In genomic region chr7:49396194-49396593, GRCh38 we compare ENCODE assay signal across 23 cellular contexts.
A peak's percentile ranks its signal among the peaks of the same experiment; 100 is the strongest.
DNase-seq lines count a peak whose midpoint lies in the region; ATAC-seq and TF ChIP-seq lines count a peak whose summit lies in the region.
"Had no signal": no experiment of that assay in that cellular context is flagged by ENCODE, and none has a peak within 500 bp of the region (broad histone marks: within the 10 kb centered on the region; RNA-seq: fewer than 3 reads in every experiment).

No MANE protein-coding gene starts in this region.

- peak; percentile 35 for DNase-seq in ACHN
- peak; percentile 61 for DNase-seq in epithelial cell of esophagus (ENCODE audit: low read depth)
- DNase-seq in kidney glomerular epithelial cell (lab: John Stamatoyannopoulos, UW) = peak; percentile 13
- no peak for DNase-seq in UCSD-AML1 (lab: John Stamatoyannopoulos, UW; ENCODE audit: unreplicated experiment)
- no peak for DNase-seq in substantia nigra (lab: John Stamatoyannopoulos, UW)
- DNase-seq in stimulated activated naive CD8-positive, alpha-beta T cell treated with anti-CD3 and anti-CD28 coated beads, Interleukin-15, Interleukin-2, amounts not matched to agents 100 U/mL and 50 U/mL, for 24 hours = no peak
- DNase-seq: BE2C; CD4-positive, CD25-positive, alpha-beta regulatory T cell; COR-L47; DMS153; GDM1; GOT3; IMR-90; NCI-H1417; NCI-H187; NCI-H2107; NCI-H510A treated with DMSO at 0.1 percent for 48 hours; NCI-H774; SHP77 treated with DMSO at 0.1 percent for 48 hours; SK-N-SH had no signal

- no peaks in the 10 kb centered on the region for H3K36me3 ChIP-seq in OCI-LY1 (ENCODE audit: insufficient read depth, low read length)
- H3K36me3 ChIP-seq: BE2C had no signal

- no peak for ATAC-seq in stimulated activated naive CD8-positive, alpha-beta T cell treated with anti-CD3 and anti-CD28 coated beads, Interleukin-15, Interleukin-2, amounts not matched to agents 100 U/mL and 50 U/mL, for 24 hours
- ATAC-seq: HCT116, Panc1 had no signal

- in situ Hi-C loops in ACHN (cut with HindIII; ENCODE audit: low pct_ligation_motif_present, low pct_unique_long_range_greater_than_20kb, low sequenced_read_pairs) = no loop called here

- no peaks in the 10 kb centered on the region for H3K9me2 ChIP-seq in OCI-LY1 (ENCODE audit: low read depth, low read length)
- H3K9me2 ChIP-seq: SK-N-SH had no signal

- H3K27ac ChIP-seq in OCI-LY1 (ENCODE audit: low read depth, low read length, poor library complexity, severe bottlenecking) (peak overlapping the region; percentile 7), substantia nigra (ENCODE audit: low read depth, low read length, poor library complexity, severe bottlenecking) (no peak overlapping the region)

- H3K4me2 ChIP-seq in OCI-LY1 (ENCODE audit: low read length) = no peak overlapping the region
- H3K4me2 ChIP-seq: SK-N-SH had no signal

- no peaks in the 10 kb centered on the region for H3K9me3 ChIP-seq in OCI-LY1 (ENCODE audit: low read length)
- H3K9me3 ChIP-seq: BE2C, SK-N-SH had no signal

- no peaks in the 10 kb centered on the region for H3K79me2 ChIP-seq in OCI-LY1 (ENCODE audit: insufficient read depth, low read length)

- no peaks in the 10 kb centered on the region for H3F3A ChIP-seq in OCI-LY1 (ENCODE audit: insufficient read depth, low read length)

- H3K9ac ChIP-seq in OCI-LY1 (ENCODE audit: low read length) = no peak overlapping the region
- H3K9ac ChIP-seq: SK-N-SH had no signal

- H2AFZ ChIP-seq in OCI-LY1 (ENCODE audit: low read length) = no peak overlapping the region

- no peaks in the 10 kb centered on the region for H4K20me1 ChIP-seq in OCI-LY1 (ENCODE audit: insufficient read depth, low read length)

- TF ChIP-seq CTCF in OCI-LY1 (IDR thresholded peaks at IDR 0.05; ENCODE audit: low read length) = no peak
- no peak for TF ChIP-seq CTCF in epithelial cell of esophagus (IDR thresholded peaks at IDR 0.05; ENCODE audit: insufficient read depth, low read depth, low read length, missing control alignments)

- H3K27me3 ChIP-seq in OCI-LY1 (ENCODE audit: insufficient read depth, low read length) = no peaks in the 10 kb centered on the region
- H3K27me3 ChIP-seq: BE2C had no signal

- peaks cover 29% of the 10 kb centered on the region for H3K4me1 ChIP-seq in OCI-LY1 (ENCODE audit: insufficient read depth, low read length, severe bottlenecking)
- H3K4me1 ChIP-seq: BE2C had no signal

- no peak overlapping the region for H3K4me3 ChIP-seq in OCI-LY1 (ENCODE audit: low read depth, low read length, poor library complexity, severe bottlenecking)
- no peak overlapping the region for H3K4me3 ChIP-seq in epithelial cell of esophagus (ENCODE audit: low read length)

Comparison
In these comparisons a context has a peak if more than half of its experiments do, and no peak if none do; other contexts are left out.
1. DNase-seq: peak in ACHN (single experiment), epithelial cell of esophagus (single experiment) and kidney glomerular epithelial cell (single experiment); none in UCSD-AML1 (single experiment), substantia nigra (0 of 49) and stimulated activated naive CD8-positive, alpha-beta T cell treated with anti-CD3 and anti-CD28 coated beads, Interleukin-15, Interleukin-2, amounts not matched to agents 100 U/mL and 50 U/mL, for 24 hours (single experiment).